Comparison of ENCODE assay signal across 9 cellular contexts in genomic region chr9:136846376-136847064, GRCh38. TPM values are rescaled to one million over a fixed set of nuclear protein-coding genes. Genes with fewer than 3 reads are reported as not detected.
A peak's percentile ranks its signal among the peaks of the same experiment; 100 is the strongest.
DNase-seq lines count a peak whose midpoint lies in the region; TF ChIP-seq lines count a peak whose summit lies in the region.
"Had no signal": no experiment of that assay in that cellular context is flagged by ENCODE, and none has a peak within 500 bp of the region (broad histone marks: within the 10 kb centered on the region; RNA-seq: fewer than 3 reads in every experiment).

No MANE protein-coding gene starts in this region.

- peak overlapping the region; percentile 79 for H3K27ac Mint-ChIP-seq in T-helper 1 cell treated with Interleukin-12 subunit alpha and Interleukin-12 subunit beta and Interleukin-4 antibody, amounts not matched to agents 30 μg/mL and 1 μg/mL, for 36 hours
- H3K27ac Mint-ChIP-seq in endodermal cell = no peak overlapping the region

- H3K9me3 ChIP-seq in NT2/D1 (ENCODE audit: insufficient read depth, low read length) (no peaks in the 10 kb centered on the region; the same call in 1 of the 2 replicates), endodermal cell (ENCODE audit: control insufficient read depth, low read length) (no peaks in the 10 kb centered on the region), ovary (no peaks in the 10 kb centered on the region)

- H3K4me1 Mint-ChIP-seq in T-helper 1 cell treated with Interleukin-12 subunit alpha and Interleukin-12 subunit beta and Interleukin-4 antibody, amounts not matched to agents 30 μg/mL and 1 μg/mL, for 36 hours (ENCODE audit: low read depth) = peaks cover 9% of the 10 kb centered on the region
- peaks cover 2% of the 10 kb centered on the region for H3K4me1 Mint-ChIP-seq in endodermal cell

- peak overlapping the region; percentile 44 for H3K4me3 Mint-ChIP-seq in T-helper 1 cell treated with Interleukin-12 subunit alpha and Interleukin-12 subunit beta and Interleukin-4 antibody, amounts not matched to agents 30 μg/mL and 1 μg/mL, for 36 hours
- peak overlapping the region; percentile 78 for H3K4me3 Mint-ChIP-seq in endodermal cell

- H3K9me3 Mint-ChIP-seq in T-helper 1 cell treated with Interleukin-12 subunit alpha and Interleukin-12 subunit beta and Interleukin-4 antibody, amounts not matched to agents 30 μg/mL and 1 μg/mL, for 36 hours = no peaks in the 10 kb centered on the region
- H3K9me3 Mint-ChIP-seq in endodermal cell = peaks cover 12% of the 10 kb centered on the region

- H3K36me3 ChIP-seq in NT2/D1 (ENCODE audit: insufficient read depth, insufficient read length, low read length) = peaks cover 14% of the 10 kb centered on the region
- H3K36me3 ChIP-seq in endodermal cell (ENCODE audit: control insufficient read depth, insufficient read depth, low read length) = peaks cover 9% of the 10 kb centered on the region
- no peaks in the 10 kb centered on the region for H3K36me3 ChIP-seq in ovary

- H3K27ac ChIP-seq in endodermal cell (ENCODE audit: low read depth, low read length) (no peak overlapping the region), ovary (no peak overlapping the region)

- no peak for TF ChIP-seq CTCF in endodermal cell (conservative IDR thresholded peaks at IDR 0.05)
- TF ChIP-seq CTCF in ovary (IDR thresholded peaks at IDR 0.05) = no peak

- H3K27me3 Mint-ChIP-seq in T-helper 1 cell treated with Interleukin-12 subunit alpha and Interleukin-12 subunit beta and Interleukin-4 antibody, amounts not matched to agents 30 μg/mL and 1 μg/mL, for 36 hours (ENCODE audit: low read depth) = peaks cover 10% of the 10 kb centered on the region
- peaks cover 33% of the 10 kb centered on the region for H3K27me3 Mint-ChIP-seq in endodermal cell (ENCODE audit: insufficient read depth)

- H3K9ac ChIP-seq in NT2/D1 (ENCODE audit: insufficient read length, low read depth) (peak overlapping the region; percentile 95), endodermal cell (ENCODE audit: extremely low read depth, low read length, poor library complexity, severe bottlenecking) (no peak overlapping the region)

- H3K4me3 ChIP-seq in NT2/D1 (ENCODE audit: insufficient read length, low read depth) = peak overlapping the region; percentile 82
- H3K4me3 ChIP-seq in endodermal cell (ENCODE audit: low read length) = no peak overlapping the region
- peak overlapping the region; percentile 41 for H3K4me3 ChIP-seq in skeletal muscle cell (ENCODE audit: low read depth, low read length)
- H3K4me3 ChIP-seq in ovary = no peak overlapping the region

- no peak for TF ChIP-seq EP300 in ovary (IDR thresholded peaks at IDR 0.05)

- intact Hi-C loops in ovary (cut with DNase I) = loop anchor here in 1 of 4 donors (5.0 to 10.0 kb wide), 3 partner anchors 52 to 186 kb away; partner anchors contain the start of genes C8G, CCDC183, FBXW5 and FUT7

- no peaks in the 10 kb centered on the region for H3K27me3 ChIP-seq in NT2/D1 (ENCODE audit: insufficient read depth, insufficient read length)
- no peaks in the 10 kb centered on the region for H3K27me3 ChIP-seq in endodermal cell (ENCODE audit: control insufficient read depth, insufficient read depth, low read length, poor library complexity, severe bottlenecking)
- peaks cover 14% of the 10 kb centered on the region for H3K27me3 ChIP-seq in ovary

- WGBS in endodermal cell (ENCODE audit: insufficient coverage in 1 of 2, insufficient read length in 1 of 2), 2 experiments = 68 to 76% methylated on average over 73 to 95 of the region's 95 CpGs
- WGBS in ovary, 3 donors = 8 to 9% (median 8%) methylated on average over 94 to 95 of the region's 95 CpGs

- DNase-seq in T-helper 1 cell (no peak), NT2/D1 (ENCODE audit: low read depth, low spot score) (no peak), endodermal cell (peak; percentile 70), skeletal muscle cell (ENCODE audit: low read depth) (no peak), ovary (no peak), anterior cingulate cortex (lab: John Stamatoyannopoulos, UW) (no peak), GM19238 (ENCODE audit: insufficient read length, low spot score) (no peak)
- DNase-seq: activated gamma-delta T cell treated with Interleukin-2 at 50 U/mL for 16 hours had no signal

- peaks cover 36% of the 10 kb centered on the region for H3K4me1 ChIP-seq in NT2/D1 (ENCODE audit: insufficient read depth, insufficient read length)
- peaks cover 8% of the 10 kb centered on the region for H3K4me1 ChIP-seq in endodermal cell (ENCODE audit: control insufficient read depth, insufficient read depth, low read length)
- peaks cover 19% of the 10 kb centered on the region for H3K4me1 ChIP-seq in ovary (ENCODE audit: insufficient read depth)

- peaks cover 5% of the 10 kb centered on the region for H3K36me3 Mint-ChIP-seq in T-helper 1 cell treated with Interleukin-12 subunit alpha and Interleukin-12 subunit beta and Interleukin-4 antibody, amounts not matched to agents 30 μg/mL and 1 μg/mL, for 36 hours (ENCODE audit: low read depth)
- no peaks in the 10 kb centered on the region for H3K36me3 Mint-ChIP-seq in endodermal cell (ENCODE audit: low read depth)

- no peak for TF ChIP-seq POLR2A in ovary (IDR thresholded peaks at IDR 0.05)

RNA-seq across cellular contexts. Expression of gene PHPT1, which starts 2.7 kb away (rescaled TPM):
- total RNA-seq in endodermal cell (100 to 1,000 TPM; 107 to 122 TPM), ovary (100 to 1,000 TPM in 2 of 7 donors, 10 to 100 TPM in 5; 39.2 to 132 (median 86.9) TPM)
- 171 TPM for polyA plus RNA-seq in endodermal cell (2013, experiment 1 of 2)
- 174 TPM for polyA plus RNA-seq in endodermal cell (2013, experiment 2 of 2)
- polyA plus RNA-seq in ovary = 10 to 100 TPM; 18.1 to 57.6 TPM

RNA-seq across cellular contexts. Expression of gene AJM1, which starts 4.2 kb away (rescaled TPM):
- total RNA-seq in endodermal cell (1 to 10 TPM; 1.4 to 3.5 TPM), ovary (1 to 10 TPM in 5 of 7 donors, under 1 TPM in 2; 0.48 to 2.4 (median 1.4) TPM)
- polyA plus RNA-seq in endodermal cell (2013, experiment 1 of 2) = 1.9 TPM
- 1.7 TPM for polyA plus RNA-seq in endodermal cell (2013, experiment 2 of 2)
- under 1 TPM in 1 of 2 donors, not detected in 1; 0.93 TPM for polyA plus RNA-seq in ovary

RNA-seq across cellular contexts. Expression of gene MAMDC4, which starts 5.6 kb away (rescaled TPM):
- total RNA-seq in endodermal cell (10 to 100 TPM in 1 of 2 donors, 1 to 10 TPM in 1; 6.8 to 15.4 TPM), ovary (10 to 100 TPM in 1 of 7 donors, 1 to 10 TPM in 6; 2.1 to 31.4 (median 2.5) TPM)
- polyA plus RNA-seq in endodermal cell (2013, experiment 1 of 2) = 11.5 TPM
- 9.9 TPM for polyA plus RNA-seq in endodermal cell (2013, experiment 2 of 2)
- polyA plus RNA-seq in ovary = 1 to 10 TPM in 1 of 2 donors, under 1 TPM in 1; 0.15 to 2.6 TPM

RNA-seq across cellular contexts. Expression of gene EDF1, which starts 19.6 kb away (rescaled TPM):
- total RNA-seq in endodermal cell (100 to 1,000 TPM; 326 to 339 TPM), ovary (100 to 1,000 TPM; 306 to 391 (median 336) TPM)
- polyA plus RNA-seq in endodermal cell (2013, experiment 1 of 2) = 226 TPM
- polyA plus RNA-seq in endodermal cell (2013, experiment 2 of 2) = 225 TPM
- polyA plus RNA-seq in ovary = 100 to 1,000 TPM; 154 to 444 TPM

RNA-seq across cellular contexts. Expression of gene RABL6, which starts 38.8 kb away (rescaled TPM):
- 100 to 1,000 TPM; 159 to 206 TPM for total RNA-seq in endodermal cell
- polyA plus RNA-seq in endodermal cell (2013, experiment 1 of 2) = 128 TPM
- 116 TPM for polyA plus RNA-seq in endodermal cell (2013, experiment 2 of 2)
- 10 to 100 TPM; 25.2 to 65.4 (median 56.2) TPM for total RNA-seq in ovary
- 10 to 100 TPM; 22.6 to 37.5 TPM for polyA plus RNA-seq in ovary

Comparison
In these comparisons a context has a peak if more than half of its experiments do, and no peak if none do; other contexts are left out.
1. H3K4me3 ChIP-seq: peak in NT2/D1 (single experiment) and skeletal muscle cell (single experiment); none in endodermal cell (single experiment) and ovary (single experiment).